ENCODE assay signal across 12 cellular contexts in the genomic region with DNA sequence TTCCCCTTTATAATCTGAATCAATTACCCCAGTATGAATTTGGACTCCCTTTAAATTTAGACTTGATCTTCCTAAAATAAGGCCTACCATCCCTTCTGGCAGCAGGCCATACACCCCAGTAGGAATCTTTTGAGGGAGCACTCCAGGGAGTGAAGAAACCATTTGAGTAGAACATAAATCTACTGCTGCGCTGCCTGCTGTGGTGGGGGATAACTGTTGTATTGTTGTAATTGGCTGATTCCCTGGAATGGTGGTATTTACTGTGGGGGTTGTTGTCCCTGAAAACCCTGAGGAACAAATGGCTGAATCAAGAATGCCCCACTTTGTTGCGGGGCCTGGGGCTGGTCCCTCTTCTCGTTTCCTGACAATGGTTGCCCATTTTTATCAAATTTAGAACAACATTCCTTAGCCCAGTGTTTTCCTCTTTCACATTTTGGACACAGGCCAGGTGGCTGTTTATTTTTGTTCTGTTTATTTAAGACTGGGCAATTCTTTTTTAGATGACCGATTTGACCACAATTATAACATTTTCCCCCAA. TPM values are rescaled to one million over a fixed set of nuclear protein-coding genes. Genes with fewer than 3 reads are reported as not detected.
A peak's percentile ranks its signal among the peaks of the same experiment; 100 is the strongest.
DNase-seq lines count a peak whose midpoint lies in the region; ATAC-seq, FAIRE-seq and TF ChIP-seq lines count a peak whose summit lies in the region.
"Not testable (repeated sequence)": the region's sequence is repeated elsewhere in the genome, so short reads cannot be mapped to it uniquely, and the experiment has no call there.
"Had no signal": no experiment of that assay in that cellular context is flagged by ENCODE, and none has a peak within 500 bp of the region (broad histone marks: within the 10 kb centered on the region; RNA-seq: fewer than 3 reads in every experiment).

No MANE protein-coding gene starts in this region.

- BruUV-seq in endothelial cell of umbilical vein (replicated peaks; lab: Mats Ljungman, UMichigan), result not testable (repeated sequence)

- not testable (repeated sequence) for H3K4me3 ChIP-seq in endothelial cell of umbilical vein (replicated peaks in 1 of 3; ENCODE audit: insufficient read depth in 1 of 3, low read depth in 1 of 3, low read length in 3 of 3); upper lobe of right lung

- not testable (repeated sequence) for H3K9ac ChIP-seq in endothelial cell of umbilical vein (replicated peaks; ENCODE audit: extremely low read depth, insufficient read depth, low read length)

- H3K4me1 ChIP-seq in endothelial cell of umbilical vein (ENCODE audit: control insufficient read depth, extremely low read depth, insufficient read depth, low read length); upper lobe of right lung: not testable (repeated sequence)

- H3K27me3 Mint-ChIP-seq in activated CD4-positive, alpha-beta T cell treated with anti-CD3 and anti-CD28 coated beads, Interleukin-2, amount 10 ng/mL, durations not matched to agents 24 days and 14 days, result peaks cover 12% of the 10 kb centered on the region
- peaks cover 10% of the 10 kb centered on the region for H3K27me3 Mint-ChIP-seq in neural crest cell (ENCODE audit: low read depth)

- not testable (repeated sequence) for H3K9me3 ChIP-seq in endothelial cell of umbilical vein (replicated peaks; ENCODE audit: control insufficient read depth, insufficient read depth, low read length); upper lobe of right lung

- not testable (repeated sequence) for TF ChIP-seq POLR2A in endothelial cell of umbilical vein (IDR thresholded peaks at IDR 0.05; ENCODE audit: low read depth, low read length)

- POLR2A ChIA-PET in endothelial cell of umbilical vein (lab: Charles Lee), result not testable (repeated sequence)

- H3K27me3 ChIP-seq in endothelial cell of umbilical vein (ENCODE audit: control insufficient read depth in 2 of 2, insufficient read depth in 2 of 2, low read length in 2 of 2); upper lobe of right lung: not testable (repeated sequence)

- not testable (repeated sequence) for H4K20me1 ChIP-seq in endothelial cell of umbilical vein (replicated peaks; ENCODE audit: control insufficient read depth, extremely low read depth, insufficient read depth, low read length)

- H2AFZ ChIP-seq in endothelial cell of umbilical vein (ENCODE audit: low read depth, low read length), result not testable (repeated sequence)

- H3K9me1 ChIP-seq in endothelial cell of umbilical vein (replicated peaks; ENCODE audit: control insufficient read depth, extremely low read depth, insufficient read depth, low read length), result not testable (repeated sequence)

- peaks cover 13% of the 10 kb centered on the region for H3K36me3 Mint-ChIP-seq in activated CD4-positive, alpha-beta T cell treated with anti-CD3 and anti-CD28 coated beads, Interleukin-2, amount 10 ng/mL, durations not matched to agents 24 days and 14 days (ENCODE audit: low read depth)
- peaks cover 31% of the 10 kb centered on the region for H3K36me3 Mint-ChIP-seq in neural crest cell (ENCODE audit: low read depth)

- not testable (repeated sequence) for TF ChIP-seq RAD21 in Ishikawa (IDR thresholded peaks at IDR 0.05; ENCODE audit: low read depth)

- DNase-seq in EH (ENCODE audit: low read depth) (peak; percentile 19), NCI-H69 (lab: John Stamatoyannopoulos, UW) (peak; percentile 91), endothelial cell of umbilical vein (ENCODE audit: low read depth, low spot score) (peak; percentile 28)
- peak; percentile 49 for DNase-seq in activated CD4-positive, alpha-beta T cell treated with anti-CD3 and anti-CD28 coated beads, Interleukin-2, amount 10 ng/mL, durations not matched to agents 24 days and 14 days
- DNase-seq in neural crest cell (ENCODE audit: low read depth, low spot score); upper lobe of right lung: not testable (repeated sequence)

- not testable (repeated sequence) for FAIRE-seq in endothelial cell of umbilical vein (lab: Jason Lieb, UNC)

- H3K4me3 Mint-ChIP-seq in activated CD4-positive, alpha-beta T cell treated with anti-CD3 and anti-CD28 coated beads, Interleukin-2, amount 10 ng/mL, durations not matched to agents 24 days and 14 days, result not testable (repeated sequence)
- peak overlapping the region; percentile 8 for H3K4me3 Mint-ChIP-seq in neural crest cell

- H3K9me3 Mint-ChIP-seq in activated CD4-positive, alpha-beta T cell treated with anti-CD3 and anti-CD28 coated beads, Interleukin-2, amount 10 ng/mL, durations not matched to agents 24 days and 14 days, result not testable (repeated sequence)
- peaks cover 13% of the 10 kb centered on the region for H3K9me3 Mint-ChIP-seq in neural crest cell

- TF ChIP-seq EP300 in Ishikawa (IDR thresholded peaks at IDR 0.05; ENCODE audit: borderline replicate concordance), result not testable (repeated sequence)

- not testable (repeated sequence) for H3K36me3 ChIP-seq in endothelial cell of umbilical vein (ENCODE audit: control insufficient read depth in 2 of 2, extremely low read depth in 1 of 2, insufficient read depth in 2 of 2, low read length in 2 of 2); upper lobe of right lung

- H3K79me2 ChIP-seq in endothelial cell of umbilical vein (ENCODE audit: control insufficient read depth, insufficient read depth, low read length), result not testable (repeated sequence)

- peaks cover 30% of the 10 kb centered on the region for H3K4me1 Mint-ChIP-seq in activated CD4-positive, alpha-beta T cell treated with anti-CD3 and anti-CD28 coated beads, Interleukin-2, amount 10 ng/mL, durations not matched to agents 24 days and 14 days
- peaks cover 20% of the 10 kb centered on the region for H3K4me1 Mint-ChIP-seq in neural crest cell

- not testable (repeated sequence) for H3K27ac ChIP-seq in endothelial cell of umbilical vein (ENCODE audit: insufficient read depth, low read depth, low read length)
- H3K27ac ChIP-seq in upper lobe of right lung, result peak overlapping the region; percentile 14

- intact Hi-C loops in activated CD4-positive, alpha-beta T cell treated with anti-CD3 and anti-CD28 coated beads, Interleukin-2, amount 10 ng/mL, durations not matched to agents 24 days and 14 days (cut with micrococcal nuclease), result loop anchor here (5.0 kb wide), 1 partner anchor 149 kb away; a partner anchor contains a TSS
- intact Hi-C loops in endothelial cell of umbilical vein (cut with micrococcal nuclease); upper lobe of right lung (cut with DNase I): not testable (repeated sequence)

- dilution Hi-C loops in endothelial cell of umbilical vein (cut with MboI; ENCODE audit: extremely low pct_ligation_motif_present, low sequenced_read_pairs), result not testable (repeated sequence)

- CTCF ChIA-PET in endothelial cell of umbilical vein (lab: Charles Lee), result interaction anchor here (0.8 to 1.0 kb wide), 3 partner anchors 46 to 285 kb away, joined by 3 to 4 read pairs (median 3); no protein-coding TSS in a partner anchor

- not testable (repeated sequence) for ATAC-seq in upper lobe of right lung

- not testable (repeated sequence) for TF ChIP-seq CTCF in endothelial cell of umbilical vein (IDR thresholded peaks at IDR 0.05; ENCODE audit: extremely low read depth in 1 of 2, insufficient read depth in 1 of 2, low read depth in 1 of 2, low read length in 2 of 2); neural crest cell (conservative IDR thresholded peaks at IDR 0.05); upper lobe of right lung (IDR thresholded peaks at IDR 0.05)

- H3K4me2 ChIP-seq in endothelial cell of umbilical vein (ENCODE audit: insufficient read depth, low read length), result not testable (repeated sequence)

- not testable (repeated sequence) for H3K27ac Mint-ChIP-seq in activated CD4-positive, alpha-beta T cell treated with anti-CD3 and anti-CD28 coated beads, Interleukin-2, amount 10 ng/mL, durations not matched to agents 24 days and 14 days; neural crest cell (ENCODE audit: unreplicated experiment)

RNA-seq across cellular contexts. Expression of a gene that starts 24.1 kb away (rescaled TPM):
- 22.1 and 22.5 TPM in 2 replicates for total RNA-seq in activated CD4-positive, alpha-beta T cell treated with anti-CD3 and anti-CD28 coated beads, Interleukin-2, amount 10 ng/mL, durations not matched to agents 24 days and 14 days
- 18.5 and 20.7 TPM in 2 replicates for total RNA-seq in endothelial cell of umbilical vein
- 18.2 and 21.9 TPM in 2 replicates for polyA plus RNA-seq in endothelial cell of umbilical vein
- 24.0 and 26.1 TPM in 2 replicates for polyA plus RNA-seq in endothelial cell of umbilical vein (2011; cell fraction: cytosol; rRNA removed)
- polyA plus RNA-seq in endothelial cell of umbilical vein (2011; cell fraction: nucleus; rRNA removed), result 11.4 and 15.6 TPM in 2 replicates
- polyA plus RNA-seq in endothelial cell of umbilical vein (2012), result 18.6 and 20.4 TPM in 2 replicates
- polyA minus RNA-seq in endothelial cell of umbilical vein, result 10.1 and 12.2 TPM in 2 replicates
- polyA minus RNA-seq in endothelial cell of umbilical vein (2011; cell fraction: cytosol; rRNA and poly(A)+ RNA removed), result 30.6 TPM
- polyA minus RNA-seq in endothelial cell of umbilical vein (2011; cell fraction: nucleus; rRNA and poly(A)+ RNA removed), result 2.6 and 3.9 TPM in 2 replicates
- total RNA-seq in neural crest cell, result 15.1 and 17.1 TPM in 2 replicates
- total RNA-seq in upper lobe of right lung, result 16.3 TPM

RNA-seq across cellular contexts. Expression of a gene that starts 39.0 kb away (rescaled TPM):
- total RNA-seq in activated CD4-positive, alpha-beta T cell treated with anti-CD3 and anti-CD28 coated beads, Interleukin-2, amount 10 ng/mL, durations not matched to agents 24 days and 14 days, result 1.3 and 1.5 TPM in 2 replicates
- total RNA-seq in endothelial cell of umbilical vein (not detected in 2 replicates), neural crest cell (9.3 and 9.4 TPM in 2 replicates), upper lobe of right lung (0.96 TPM)
- polyA plus RNA-seq in endothelial cell of umbilical vein, result 0.03 and 0.08 TPM in 2 replicates
- polyA plus RNA-seq in endothelial cell of umbilical vein (2011; cell fraction: cytosol; rRNA removed), result 0.01 TPM in 1 of 2 replicates, not detected in the other
- polyA plus RNA-seq in endothelial cell of umbilical vein (2011; cell fraction: nucleus; rRNA removed), result 0.22 and 0.36 TPM in 2 replicates
- 0.04 TPM in 1 of 2 replicates, not detected in the other for polyA plus RNA-seq in endothelial cell of umbilical vein (2012)
- polyA minus RNA-seq in endothelial cell of umbilical vein, result 0.05 TPM in 1 of 2 replicates, not detected in the other
- not detected for polyA minus RNA-seq in endothelial cell of umbilical vein (2011; cell fraction: cytosol; rRNA and poly(A)+ RNA removed)
- 0.14 TPM in 1 of 2 replicates, not detected in the other for polyA minus RNA-seq in endothelial cell of umbilical vein (2011; cell fraction: nucleus; rRNA and poly(A)+ RNA removed)
- polyA plus RNA-seq: AG04450, IMR-90 had no signal

RNA-seq across cellular contexts. Expression of a gene that starts 58.6 kb away (rescaled TPM):
- total RNA-seq in activated CD4-positive, alpha-beta T cell treated with anti-CD3 and anti-CD28 coated beads, Interleukin-2, amount 10 ng/mL, durations not matched to agents 24 days and 14 days, result not detected in 2 replicates
- total RNA-seq in endothelial cell of umbilical vein (not detected in 2 replicates), neural crest cell (not detected in 2 replicates), upper lobe of right lung (not detected)
- polyA plus RNA-seq in endothelial cell of umbilical vein, result not detected in 2 replicates
- not detected in 2 replicates for polyA plus RNA-seq in endothelial cell of umbilical vein (2011; cell fraction: cytosol; rRNA removed)
- polyA plus RNA-seq in endothelial cell of umbilical vein (2011; cell fraction: nucleus; rRNA removed), result not detected in 2 replicates
- polyA plus RNA-seq in endothelial cell of umbilical vein (2012), result not detected in 2 replicates
- polyA minus RNA-seq in endothelial cell of umbilical vein, result not detected in 2 replicates
- polyA minus RNA-seq in endothelial cell of umbilical vein (2011; cell fraction: cytosol; rRNA and poly(A)+ RNA removed), result not detected
- polyA minus RNA-seq in endothelial cell of umbilical vein (2011; cell fraction: nucleus; rRNA and poly(A)+ RNA removed), result not detected in 2 replicates
- total RNA-seq: Caco-2; CD8-positive, alpha-beta T cell; H4; IMR-90 had no signal
- polyA plus RNA-seq: AG04450, IMR-90 had no signal

RNA-seq across cellular contexts. Expression of a gene that starts 59.2 kb away (rescaled TPM):
- total RNA-seq in activated CD4-positive, alpha-beta T cell treated with anti-CD3 and anti-CD28 coated beads, Interleukin-2, amount 10 ng/mL, durations not matched to agents 24 days and 14 days, result 17.6 and 18.2 TPM in 2 replicates
- 19.2 and 24.4 TPM in 2 replicates for total RNA-seq in endothelial cell of umbilical vein
- 24.9 and 32.0 TPM in 2 replicates for polyA plus RNA-seq in endothelial cell of umbilical vein
- polyA plus RNA-seq in endothelial cell of umbilical vein (2011; cell fraction: cytosol; rRNA removed), result 29.1 and 32.5 TPM in 2 replicates
- 15.4 and 16.7 TPM in 2 replicates for polyA plus RNA-seq in endothelial cell of umbilical vein (2011; cell fraction: nucleus; rRNA removed)
- polyA plus RNA-seq in endothelial cell of umbilical vein (2012), result 24.4 and 25.2 TPM in 2 replicates
- 6.3 and 9.5 TPM in 2 replicates for polyA minus RNA-seq in endothelial cell of umbilical vein
- polyA minus RNA-seq in endothelial cell of umbilical vein (2011; cell fraction: cytosol; rRNA and poly(A)+ RNA removed), result 14.2 TPM
- polyA minus RNA-seq in endothelial cell of umbilical vein (2011; cell fraction: nucleus; rRNA and poly(A)+ RNA removed), result 4.5 and 5.0 TPM in 2 replicates
- total RNA-seq in neural crest cell, result 17.4 and 19.7 TPM in 2 replicates
- 25.8 TPM for total RNA-seq in upper lobe of right lung
